37 cellular contexts compared by ENCODE assay signal in the genomic region with DNA sequence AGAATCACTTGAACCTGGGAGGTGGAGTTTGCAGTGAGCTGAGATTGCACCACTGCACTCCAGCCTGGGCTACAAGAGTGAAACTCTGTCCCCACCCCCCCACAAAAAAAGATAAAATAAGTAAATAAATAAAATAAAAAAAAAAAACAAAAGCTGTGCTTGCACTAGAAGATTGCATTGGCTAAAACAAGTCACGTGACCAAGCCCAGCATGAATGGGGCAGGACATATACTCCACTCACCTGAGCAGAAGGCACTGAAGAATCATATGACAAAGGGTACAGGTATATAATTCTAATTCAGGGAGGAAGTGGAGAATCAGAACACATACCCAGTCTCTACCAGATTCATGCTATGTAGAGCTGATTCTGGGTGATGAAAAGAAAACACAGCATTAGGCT. TPM values are rescaled to one million over a fixed set of nuclear protein-coding genes. Genes with fewer than 3 reads are reported as not detected.
"Had no signal": no experiment of that assay in that cellular context is flagged by ENCODE, and none has a peak within 500 bp of the region (broad histone marks: within the 10 kb centered on the region; RNA-seq: fewer than 3 reads in every experiment).

No MANE protein-coding gene starts in this region.

- H3K4me1 ChIP-seq: adrenal gland, ascending aorta, body of pancreas, breast epithelium had no signal

- H3K36me3 ChIP-seq: adrenal gland, ascending aorta, brain microvascular endothelial cell, breast epithelium, cardiac muscle cell had no signal

- ATAC-seq: activated naive CD4-positive, alpha-beta T cell treated with anti-CD3 and anti-CD28 coated beads, Interleukin-2, amount 50 U/mL, for 72 hours; activated naive CD8-positive, alpha-beta T cell treated with anti-CD3 and anti-CD28 coated beads, Interleukin-2, amount 50 U/mL, for 24 hours; activated T-cell treated with anti-CD3 and anti-CD28 coated beads, Interleukin-2, amount 50 U/mL, for 4 hours; activated T-cell treated with anti-CD3 and anti-CD28 coated beads, Interleukin-2, amount 50 U/mL, for 72 hours; activated T-helper 17 cell treated with anti-CD3 and anti-CD28 coated beads, Interleukin-2, amount 50 U/mL, for 72 hours; body of pancreas had no signal

- H3K27ac ChIP-seq: adrenal gland, ascending aorta, body of pancreas, brain microvascular endothelial cell, breast epithelium, cardiac muscle cell had no signal

- DNase-seq: activated effector memory CD4-positive, alpha-beta T cell treated with anti-CD3 and anti-CD28 coated beads, Interleukin-2, amount 50 U/mL, for 16 hours; activated effector memory CD4-positive, alpha-beta T cell treated with Interleukin-2 at 50 U/mL for 16 hours; activated gamma-delta T cell; activated gamma-delta T cell treated with Interleukin-2 at 50 U/mL for 16 hours; activated naive CD4-positive, alpha-beta T cell; activated naive CD4-positive, alpha-beta T cell treated with anti-CD3 and anti-CD28 coated beads for 36 hours; activated naive CD4-positive, alpha-beta T cell treated with anti-CD3 and anti-CD28 coated beads, Interleukin-2, amount 10 ng/mL, durations not matched to agents 7 days and 5 days; activated naive CD4-positive, alpha-beta T cell treated with anti-CD3 and anti-CD28 coated beads, Interleukin-2, amount 50 U/mL, for 16 hours; activated naive CD4-positive, alpha-beta T cell treated with Interleukin-2 at 50 U/mL for 16 hours; activated naive CD8-positive, alpha-beta T cell treated with anti-CD3 and anti-CD28 coated beads for 36 hours; activated naive CD8-positive, alpha-beta T cell treated with anti-CD3 and anti-CD28 coated beads, Interleukin-2, amount 10 ng/mL, durations not matched to agents 7 days and 5 days; activated naive CD8-positive, alpha-beta T cell treated with anti-CD3 and anti-CD28 coated beads, Interleukin-2, amount 50 U/mL, for 24 hours; activated T-cell treated with anti-CD3 and anti-CD28 coated beads, Interleukin-2, amount 50 U/mL, for 4 hours; activated T-cell treated with anti-CD3 and anti-CD28 coated beads, Interleukin-2, amount 50 U/mL, for 48 hours; activated T-cell treated with anti-CD3 and anti-CD28 coated beads, Interleukin-2, amount 50 U/mL, for 72 hours; adrenal gland; amniotic stem cell; amygdala; anterior cingulate cortex; body of pancreas; brain microvascular endothelial cell; caudate nucleus; central memory CD4-positive, alpha-beta T cell; cerebellar nuclear complex had no signal

- H3K4me3 ChIP-seq: adrenal gland, ascending aorta, body of pancreas, breast epithelium, cardiac muscle cell had no signal

- H3K27me3 ChIP-seq: ascending aorta, body of pancreas, brain microvascular endothelial cell, cardiac muscle cell had no signal

- H3K9me3 ChIP-seq: adrenal gland, ascending aorta, body of pancreas, breast epithelium had no signal

- FAIRE-seq: astrocyte, bronchial epithelial cell, colon had no signal

RNA-seq across cellular contexts. Expression of gene CYP4F22, which starts 36.6 kb away (rescaled TPM):
- total RNA-seq: activated T-helper 1 cell treated with anti-CD3 and anti-CD28 coated beads, Interleukin-12 subunit alpha, Interleukin-12 subunit beta, Interleukin-2, Interleukin-4 antibody, amounts not matched to agents 30 ng/mL and 10 ng/mL and 1 ng/mL, durations not matched to agents 14 hours and 24 hours and 36 hours; aorta; ascending aorta; astrocyte; body of pancreas; bronchial epithelial cell; cardiac muscle cell; cardiac septum; cerebellum; chondrocyte had no signal
- polyA plus RNA-seq: adrenal gland, aorta, cardiac muscle cell had no signal
